In the genomic region with DNA sequence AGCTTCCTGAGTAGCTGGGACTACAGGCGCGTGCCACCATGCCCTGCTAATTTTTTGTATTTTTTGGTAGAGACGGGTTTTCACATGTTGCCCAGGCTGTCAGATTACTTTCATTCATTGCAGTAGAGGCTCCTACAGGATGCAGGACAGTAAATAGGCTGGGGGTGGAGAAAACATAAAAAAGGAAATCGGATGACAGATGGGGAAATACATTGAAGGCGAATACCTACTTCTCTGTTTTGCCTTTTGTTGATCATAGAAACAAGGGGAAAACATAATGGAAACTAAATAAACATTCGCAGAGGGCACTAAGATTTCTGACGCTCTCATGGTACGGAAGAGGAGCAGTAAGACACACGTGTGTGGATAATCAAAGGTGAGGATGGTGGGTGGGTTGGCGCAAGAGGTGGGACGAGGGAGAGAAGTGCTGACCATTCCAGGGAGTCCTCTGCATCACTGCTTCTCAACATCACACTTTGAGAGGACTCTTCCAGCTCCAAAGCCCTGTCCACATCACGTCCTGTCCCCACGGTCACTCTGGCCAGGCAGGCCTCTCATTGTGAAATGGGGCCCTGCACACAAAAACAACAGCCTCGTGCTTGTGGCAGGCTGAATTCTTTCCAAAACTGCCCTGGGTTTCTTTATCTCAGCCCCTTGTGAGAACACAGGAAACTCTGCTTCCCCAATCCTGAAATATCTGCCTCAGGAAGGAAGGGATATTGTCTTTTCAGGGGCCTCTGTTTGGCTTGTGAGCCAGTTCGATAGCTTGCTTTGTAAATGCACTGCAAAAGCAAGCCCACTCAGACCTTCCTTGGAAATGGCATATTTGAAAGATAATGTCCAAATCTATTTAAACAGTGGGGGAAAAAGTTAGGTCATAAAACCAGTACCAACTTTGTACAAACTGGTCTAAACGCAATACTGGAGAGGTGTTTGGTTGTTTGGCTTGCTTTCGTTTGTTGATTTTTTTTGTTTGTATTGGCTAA, we compare ENCODE assay signal across 10 cellular contexts.
DNase-seq lines count a peak whose midpoint lies in the region; ATAC-seq, FAIRE-seq and TF ChIP-seq lines count a peak whose summit lies in the region.
"Had no signal": no experiment of that assay in that cellular context is flagged by ENCODE, and none has a peak within 500 bp of the region (broad histone marks: within the 10 kb centered on the region; RNA-seq: fewer than 3 reads in every experiment).

No MANE protein-coding gene starts in this region.

- no peak for TF ChIP-seq CTCF in HepG2 (CRISPR knock-in tag; IDR thresholded peaks at IDR 0.05)

- H3K36me3 Mint-ChIP-seq in stimulated activated memory B cell treated with anti-CD40 and anti-IgM and Interleukin-4, amounts not matched to agents 10 μg/mL and 1 μg/mL and 100 μg/mL, for 72 hours: no peaks in the 10 kb centered on the region
- H3K36me3 Mint-ChIP-seq in activated CD4-positive, alpha-beta T cell treated with anti-CD3 and anti-CD28 coated beads, Interleukin-2, amount 10 ng/mL, durations not matched to agents 7 days and 5 days (ENCODE audit: low read depth): peaks cover 9% of the 10 kb centered on the region

- no peak for TF ChIP-seq POLR2A in HepG2 (IDR thresholded peaks at IDR 0.05; ENCODE audit: insufficient read depth in 1 of 2, low read depth in 2 of 2, low read length in 2 of 2)

- TF ChIP-seq EP300 in HepG2 (IDR thresholded peaks at IDR 0.05; ENCODE audit: low read depth in 2 of 2, low read length in 2 of 2) (peak in 1 of 2 experiments; percentile 59; a peak in 1 of 4 replicates), HepG2 (CRISPR knock-in tag; IDR thresholded peaks at IDR 0.05; ENCODE audit: borderline replicate concordance) (peak; percentile 18; the same call in 1 of the 2 replicates)

- peaks cover 10% of the 10 kb centered on the region for H3K27me3 Mint-ChIP-seq in stimulated activated memory B cell treated with anti-CD40 and anti-IgM and Interleukin-4, amounts not matched to agents 10 μg/mL and 1 μg/mL and 100 μg/mL, for 72 hours
- no peaks in the 10 kb centered on the region for H3K27me3 Mint-ChIP-seq in activated CD4-positive, alpha-beta T cell treated with anti-CD3 and anti-CD28 coated beads, Interleukin-2, amount 10 ng/mL, durations not matched to agents 7 days and 5 days
- H3K27me3 Mint-ChIP-seq: activated CD4-positive, alpha-beta memory T cell treated with anti-CD3 and anti-CD28 coated beads, Interleukin-2, amount 10 ng/mL, durations not matched to agents 7 days and 5 days had no signal

- H3K9ac ChIP-seq in HepG2 (ENCODE audit: insufficient read depth, low read depth, low read length): peak overlapping the region; percentile 16

- H3K4me2 ChIP-seq in HepG2 (ENCODE audit: low read depth, low read length): peak overlapping the region; percentile 57

- no peaks in the 10 kb centered on the region for H3K9me3 Mint-ChIP-seq in stimulated activated memory B cell treated with anti-CD40 and anti-IgM and Interleukin-4, amounts not matched to agents 10 μg/mL and 1 μg/mL and 100 μg/mL, for 72 hours
- H3K9me3 Mint-ChIP-seq in activated CD4-positive, alpha-beta T cell treated with anti-CD3 and anti-CD28 coated beads, Interleukin-2, amount 10 ng/mL, durations not matched to agents 7 days and 5 days: peaks cover 11% of the 10 kb centered on the region

- peak; percentile 24 for ATAC-seq in HepG2
- ATAC-seq in stimulated activated memory B cell treated with anti-CD40 and anti-IgM and Interleukin-4, amounts not matched to agents 10 μg/mL and 1 μg/mL and 100 μg/mL, for 72 hours: no peak
- ATAC-seq in GM19455 (IDR thresholded peaks at IDR 0.05; ENCODE audit: unreplicated experiment): no peak

- FAIRE-seq in HepG2 (lab: Jason Lieb, UNC): peak; percentile 55

- H3K79me2 ChIP-seq in HepG2 (ENCODE audit: insufficient read depth, low read length): no peaks in the 10 kb centered on the region

- no peak for TF ChIP-seq RAD21 in HepG2 (CRISPR knock-in tag; IDR thresholded peaks at IDR 0.05)

- no TSS peak for BruUV-seq in HepG2 (replicated peaks; lab: Mats Ljungman, UMichigan)

- H3K27me3 ChIP-seq in HepG2 (ENCODE audit: control insufficient read depth in 1 of 2, insufficient read depth in 2 of 2, low read length in 2 of 2): no peaks in the 10 kb centered on the region

- peak; percentile 35 for DNase-seq in EH (ENCODE audit: low read depth)
- peak in 3 of 61 donors; percentile 9 to 16 (median 15) for DNase-seq in caudate nucleus (lab: John Stamatoyannopoulos, UW)
- DNase-seq in HepG2 (ENCODE audit: low spot score): peak; percentile 75
- DNase-seq in pulmonary artery endothelial cell (ENCODE audit: low read depth, low spot score): peak; percentile 86
- DNase-seq in activated CD4-positive, alpha-beta T cell treated with anti-CD3 and anti-CD28 coated beads, Interleukin-2, amount 10 ng/mL, durations not matched to agents 7 days and 5 days: no peak
- DNase-seq in SW 1271 (lab: John Stamatoyannopoulos, UW): no peak
- DNase-seq: activated CD4-positive, alpha-beta memory T cell treated with anti-CD3 and anti-CD28 coated beads, Interleukin-2, amount 10 ng/mL, durations not matched to agents 7 days and 5 days; NCI-H1105 had no signal

- H3K27ac ChIP-seq in caudate nucleus (ENCODE audit: low read depth, low read length) (peak overlapping the region; percentile 52), HepG2 (ENCODE audit: extremely low read length, insufficient read depth, low read length) (peak overlapping the region; percentile 76)

- WGBS in HepG2 (ENCODE audit: low lambda C conversion rate): 58% methylated on average over 17 of the region's 17 CpGs

- no peak overlapping the region for H3K4me3 Mint-ChIP-seq in stimulated activated memory B cell treated with anti-CD40 and anti-IgM and Interleukin-4, amounts not matched to agents 10 μg/mL and 1 μg/mL and 100 μg/mL, for 72 hours
- no peak overlapping the region for H3K4me3 Mint-ChIP-seq in activated CD4-positive, alpha-beta T cell treated with anti-CD3 and anti-CD28 coated beads, Interleukin-2, amount 10 ng/mL, durations not matched to agents 7 days and 5 days
- H3K4me3 Mint-ChIP-seq: activated CD4-positive, alpha-beta memory T cell treated with anti-CD3 and anti-CD28 coated beads, Interleukin-2, amount 10 ng/mL, durations not matched to agents 7 days and 5 days had no signal

- H3K4me1 Mint-ChIP-seq in stimulated activated memory B cell treated with anti-CD40 and anti-IgM and Interleukin-4, amounts not matched to agents 10 μg/mL and 1 μg/mL and 100 μg/mL, for 72 hours: peaks cover 20% of the 10 kb centered on the region
- peaks cover 24% of the 10 kb centered on the region for H3K4me1 Mint-ChIP-seq in activated CD4-positive, alpha-beta T cell treated with anti-CD3 and anti-CD28 coated beads, Interleukin-2, amount 10 ng/mL, durations not matched to agents 7 days and 5 days

- no peaks in the 10 kb centered on the region for H3K36me3 ChIP-seq in HepG2 (replicated peaks in 1 of 2; ENCODE audit: control insufficient read depth in 1 of 2, insufficient read depth in 2 of 2, low read length in 2 of 2)

- intact Hi-C loops in HepG2 (cut with micrococcal nuclease; ENCODE audit: unreplicated experiment): no loop called here

- CTCF ChIA-PET in HepG2 (lab: Yijun Ruan, JAX; ENCODE audit: low intra/inter-chr PET ratio, low total read pairs): no interaction called here
- CTCF ChIA-PET in activated CD4-positive, alpha-beta T cell treated with anti-CD3 and anti-CD28 coated beads, Interleukin-2, amount 10 ng/mL, durations not matched to agents 7 days and 5 days (lab: Charles Lee): no interaction called here

- H3K4me3 ChIP-seq in HepG2 (replicated peaks in 1 of 3; ENCODE audit: insufficient read depth in 1 of 3, low read depth in 2 of 3, low read length in 3 of 3): peak overlapping the region in 1 of 3 experiments; percentile 40; a peak in 1 of 6 replicates

- POLR2A ChIA-PET in HepG2 (lab: Yijun Ruan, JAX): no interaction called here
- POLR2A ChIA-PET in activated CD4-positive, alpha-beta T cell treated with anti-CD3 and anti-CD28 coated beads, Interleukin-2, amount 10 ng/mL, durations not matched to agents 7 days and 5 days (lab: Charles Lee): no interaction called here

- H2AFZ ChIP-seq in HepG2 (ENCODE audit: low read length): no peak overlapping the region

- H3K4me1 ChIP-seq in HepG2 (ENCODE audit: insufficient read depth, low read length): peaks cover 94% of the 10 kb centered on the region

- H3K9me3 ChIP-seq in HepG2 (ENCODE audit: low read length): no peaks in the 10 kb centered on the region

- H3K27ac Mint-ChIP-seq in stimulated activated memory B cell treated with anti-CD40 and anti-IgM and Interleukin-4, amounts not matched to agents 10 μg/mL and 1 μg/mL and 100 μg/mL, for 72 hours: no peak overlapping the region
- H3K27ac Mint-ChIP-seq in activated CD4-positive, alpha-beta T cell treated with anti-CD3 and anti-CD28 coated beads, Interleukin-2, amount 10 ng/mL, durations not matched to agents 7 days and 5 days: no peak overlapping the region
- H3K27ac Mint-ChIP-seq: activated CD4-positive, alpha-beta memory T cell treated with anti-CD3 and anti-CD28 coated beads, Interleukin-2, amount 10 ng/mL, durations not matched to agents 7 days and 5 days had no signal

- no peaks in the 10 kb centered on the region for H4K20me1 ChIP-seq in HepG2 (ENCODE audit: insufficient read depth, low read length)

- in situ Hi-C loops in HepG2 (cut with HindIII; ENCODE audit: extremely low pct_ligation_motif_present, low pct_unique_long_range_greater_than_20kb): no loop called here

TF ChIP-seq in HepG2, 621 proteins besides CTCF, POLR2A, EP300 and RAD21 (continues in another document):
- TF ChIP-seq ZNF263 (CRISPR knock-in tag; IDR thresholded peaks at IDR 0.05) (peak; percentile 78), HNF4G (IDR thresholded peaks at IDR 0.05; ENCODE audit: borderline replicate concordance, low read depth, low read length) (peak; percentile 4; the same call in 1 of the 2 replicates), HNF4G (CRISPR knock-in tag; IDR thresholded peaks at IDR 0.05; ENCODE audit: borderline replicate concordance, low read depth) (no peak), ZNF564 (CRISPR knock-in tag; IDR thresholded peaks at IDR 0.05) (no peak)
- TF ChIP-seq, protein P1, sequence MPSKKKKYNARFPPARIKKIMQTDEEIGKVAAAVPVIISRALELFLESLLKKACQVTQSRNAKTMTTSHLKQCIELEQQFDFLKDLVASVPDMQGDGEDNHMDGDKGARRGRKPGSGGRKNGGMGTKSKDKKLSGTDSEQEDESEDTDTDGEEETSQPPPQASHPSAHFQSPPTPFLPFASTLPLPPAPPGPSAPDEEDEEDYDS (CRISPR knock-in tag; IDR thresholded peaks at IDR 0.05): no peak

Comparison
In these comparisons a context has a peak if more than half of its experiments do, and no peak if none do; other contexts are left out.
1. DNase-seq: peak in EH (single experiment), HepG2 (single experiment) and pulmonary artery endothelial cell (single experiment); none in activated CD4-positive, alpha-beta T cell treated with anti-CD3 and anti-CD28 coated beads, Interleukin-2, amount 10 ng/mL, durations not matched to agents 7 days and 5 days (single experiment) and SW 1271 (0 of 2).